9 cellular contexts compared by ENCODE assay signal in the genomic region with DNA sequence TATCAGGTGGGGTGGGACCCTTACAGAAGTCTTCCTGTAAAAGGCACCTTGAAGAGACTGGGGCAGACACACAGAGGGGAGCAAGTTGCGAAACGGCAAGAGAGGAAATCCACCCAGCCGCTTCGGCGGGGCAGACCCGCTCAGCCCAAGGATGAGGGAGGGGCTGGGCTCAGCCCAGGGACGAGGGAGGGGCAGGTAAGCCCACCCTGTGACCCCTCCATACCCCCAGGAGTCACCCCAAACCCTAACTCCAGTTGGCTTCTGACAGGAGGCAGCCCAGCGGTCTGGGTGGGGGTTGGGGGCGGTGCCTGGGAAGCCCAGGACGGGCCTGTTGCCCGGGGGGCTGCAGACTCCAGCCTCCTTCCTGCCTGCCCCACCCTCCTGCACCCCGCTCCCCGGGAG. TPM values are rescaled to one million over a fixed set of nuclear protein-coding genes. Genes with fewer than 3 reads are reported as not detected.
DNase-seq lines count a peak whose midpoint lies in the region; ATAC-seq, FAIRE-seq and TF ChIP-seq lines count a peak whose summit lies in the region.
"Had no signal": no experiment of that assay in that cellular context is flagged by ENCODE, and none has a peak within 500 bp of the region (broad histone marks: within the 10 kb centered on the region; RNA-seq: fewer than 3 reads in every experiment).

No MANE protein-coding gene starts in this region.

- H3K4me2 ChIP-seq in A549, result peak overlapping the region; percentile 91

- FAIRE-seq in A549 (lab: Jason Lieb, UNC), result no peak

- H3K9me3 ChIP-seq in A549, result no peaks in the 10 kb centered on the region
- H3K9me3 ChIP-seq in muscle layer of colon (ENCODE audit: low read length), result no peaks in the 10 kb centered on the region

- ATAC-seq in A549 (no peak), HG03460 (IDR thresholded peaks at IDR 0.05; ENCODE audit: unreplicated experiment) (no peak), HG03432 (IDR thresholded peaks at IDR 0.05; ENCODE audit: unreplicated experiment) (no peak)

- POLR2A ChIA-PET in A549 (lab: Yijun Ruan, JAX), result no interaction called here

- WGBS in A549 (ENCODE audit: missing lambda C conversion rate), result 83% methylated on average over 7 of the region's 13 CpGs

- H3K27me3 ChIP-seq in muscle layer of colon (ENCODE audit: control insufficient read depth in 1 of 2, insufficient read depth in 2 of 2, low read length in 2 of 2), result no peaks in the 10 kb centered on the region

- TF ChIP-seq POLR2A in A549 (IDR thresholded peaks at IDR 0.05; ENCODE audit: low read length), result no peak

- CTCF ChIA-PET in A549 (lab: Yijun Ruan, JAX), result interaction anchor here (1.8 kb wide), 1 partner anchor 52 kb away, joined by 4 read pairs; no protein-coding TSS in a partner anchor

- H3K4me3 ChIP-seq in A549, result peak overlapping the region; percentile 97
- peak overlapping the region; percentile 64 for H3K4me3 ChIP-seq in LNCaP clone FGC (ENCODE audit: low read depth, low read length)
- peak overlapping the region; percentile 96 for H3K4me3 ChIP-seq in coronary artery
- peak overlapping the region; percentile 10 to 91 for H3K4me3 ChIP-seq in muscle layer of colon (ENCODE audit: low read depth in 1 of 2, low read length in 2 of 2)

- no peak for DNase-seq in A549 (ENCODE audit: low read depth in 1 of 2, low spot score in 1 of 2)
- DNase-seq in LNCaP clone FGC (ENCODE audit: low read depth), result no peak
- no peak for DNase-seq in coronary artery (ENCODE audit: low spot score)
- no peak for DNase-seq in NCI-H1048 (lab: John Stamatoyannopoulos, UW)
- no peak for DNase-seq in mucosa of gallbladder (ENCODE audit: low spot score)

- peak overlapping the region; percentile 91 for H3K9ac ChIP-seq in muscle layer of colon (ENCODE audit: low read length)

- no peak for TF ChIP-seq EP300 in A549 (IDR thresholded peaks at IDR 0.05)

- H3K4me1 ChIP-seq in A549, result peaks cover 13% of the 10 kb centered on the region
- H3K4me1 ChIP-seq in muscle layer of colon (ENCODE audit: insufficient read depth, low read length), result peaks cover 50% of the 10 kb centered on the region

- no peak for TF ChIP-seq RAD21 in A549 (conservative IDR thresholded peaks at IDR 0.05 in 1 of 2, IDR thresholded peaks at IDR 0.05 in 1 of 2)

- no peaks in the 10 kb centered on the region for H3K36me3 ChIP-seq in muscle layer of colon (ENCODE audit: insufficient read depth, low read length)

- TF ChIP-seq CTCF in A549 (IDR thresholded peaks at IDR 0.05) (no peak), LNCaP clone FGC (IDR thresholded peaks at IDR 0.05; ENCODE audit: control insufficient read depth, extremely low read depth, insufficient read depth) (no peak), coronary artery (IDR thresholded peaks at IDR 0.05) (no peak)

- peak overlapping the region; percentile 92 to 97; a peak in 5 of 6 replicates for H3K27ac ChIP-seq in A549
- peak overlapping the region; percentile 73 to 90 for H3K27ac ChIP-seq in coronary artery
- H3K27ac ChIP-seq in muscle layer of colon (ENCODE audit: low read depth, low read length), result peak overlapping the region; percentile 76

TF ChIP-seq in A549, 52 proteins besides CTCF, POLR2A, EP300 and RAD21:
- TF ChIP-seq, protein P1, sequence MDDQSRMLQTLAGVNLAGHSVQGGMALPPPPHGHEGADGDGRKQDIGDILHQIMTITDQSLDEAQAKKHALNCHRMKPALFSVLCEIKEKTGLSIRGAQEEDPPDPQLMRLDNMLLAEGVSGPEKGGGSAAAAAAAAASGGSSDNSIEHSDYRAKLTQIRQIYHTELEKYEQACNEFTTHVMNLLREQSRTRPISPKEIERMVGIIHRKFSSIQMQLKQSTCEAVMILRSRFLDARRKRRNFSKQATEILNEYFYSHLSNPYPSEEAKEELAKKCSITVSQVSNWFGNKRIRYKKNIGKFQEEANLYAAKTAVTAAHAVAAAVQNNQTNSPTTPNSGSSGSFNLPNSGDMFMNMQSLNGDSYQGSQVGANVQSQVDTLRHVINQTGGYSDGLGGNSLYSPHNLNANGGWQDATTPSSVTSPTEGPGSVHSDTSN (IDR thresholded peaks at IDR 0.05), result no peak
- no peak for TF ChIP-seq RFX5 (IDR thresholded peaks at IDR 0.05)
- TF ChIP-seq CEBPB (IDR thresholded peaks at IDR 0.05), result peak in 1 of 2 experiments; percentile 19; a peak in 1 of 4 replicates

RNA-seq across cellular contexts. Expression of a gene that starts 1.0 kb away (rescaled TPM):
- polyA plus RNA-seq in A549 (2011; rRNA removed), result 1.6 and 2.3 TPM in 2 replicates
- 3.5 and 4.5 TPM in 2 replicates for polyA plus RNA-seq in A549 (2012; cell fraction: cytosol; rRNA removed)
- polyA plus RNA-seq in A549 (2012; cell fraction: nucleus; rRNA removed), result 23.7 and 26.8 TPM in 2 replicates
- 4.1 to 5.3 TPM (median 4.6 TPM) in 3 replicates for polyA plus RNA-seq in A549 (2017; fragmentation: RNase III; extraction: RNeasy Plus Mini Kit Qiagen cat#74134 plus additional on column Dnase treatment)
- 4.1 and 4.4 TPM in 2 replicates for polyA minus RNA-seq in A549 (2011; rRNA and poly(A)+ RNA removed)
- 45.2 TPM for total RNA-seq in mucosa of gallbladder

RNA-seq across cellular contexts. Expression of a gene that starts 54.5 kb away (rescaled TPM):
- polyA plus RNA-seq in A549 (2011; rRNA removed) (not detected in 2 replicates), A549 (2017; fragmentation: RNase III; extraction: RNeasy Plus Mini Kit Qiagen cat#74134 plus additional on column Dnase treatment) (not detected in 3 replicates)
- polyA plus RNA-seq in A549 (2012; cell fraction: cytosol; rRNA removed), result not detected in 2 replicates
- not detected in 2 replicates for polyA plus RNA-seq in A549 (2012; cell fraction: nucleus; rRNA removed)
- not detected in 2 replicates for polyA minus RNA-seq in A549 (2011; rRNA and poly(A)+ RNA removed)
- total RNA-seq in mucosa of gallbladder, result not detected
- total RNA-seq: left lobe of liver had no signal
